In the genomic region with DNA sequence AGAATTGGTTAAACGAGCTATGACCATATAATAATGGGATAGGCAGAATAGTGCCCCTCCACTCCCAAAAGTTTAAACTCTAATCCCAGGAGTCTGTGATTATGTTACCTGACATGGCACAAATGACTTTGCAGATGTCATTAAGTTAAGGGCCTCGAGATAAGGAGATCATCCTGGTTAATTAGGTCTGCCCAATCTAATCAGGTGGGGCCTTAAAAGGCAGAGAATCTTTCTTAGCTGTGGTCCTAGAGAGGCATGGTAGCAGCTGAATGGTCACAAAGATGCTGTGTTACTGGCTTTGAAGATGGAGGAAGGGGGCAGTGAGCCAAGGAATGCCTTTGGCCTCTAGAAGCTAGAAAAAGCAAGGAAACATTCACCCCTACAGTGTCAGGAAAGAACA, we compare ENCODE assay signal across 15 cellular contexts. TPM values are rescaled to one million over a fixed set of nuclear protein-coding genes. Genes with fewer than 3 reads are reported as not detected.
DNase-seq lines count a peak whose midpoint lies in the region; ATAC-seq and TF ChIP-seq lines count a peak whose summit lies in the region.
"Had no signal": no experiment of that assay in that cellular context is flagged by ENCODE, and none has a peak within 500 bp of the region (broad histone marks: within the 10 kb centered on the region; RNA-seq: fewer than 3 reads in every experiment).

No MANE protein-coding gene starts in this region.

- H3K36me3 ChIP-seq in mesenchymal stem cell (ENCODE audit: control insufficient read depth in 1 of 2, insufficient read depth in 2 of 2, low read depth in 1 of 2, low read length in 2 of 2) (no peaks in the 10 kb centered on the region), tibial artery (no peaks in the 10 kb centered on the region)

- H2AK5ac ChIP-seq in mesenchymal stem cell (ENCODE audit: low read length, severe bottlenecking), result no peak overlapping the region

- no peak overlapping the region for H2BK12ac ChIP-seq in mesenchymal stem cell (ENCODE audit: low read length in 2 of 2)

- no peak overlapping the region for H4K91ac ChIP-seq in mesenchymal stem cell (ENCODE audit: low read length)

- H3K27me3 ChIP-seq in mesenchymal stem cell (ENCODE audit: control insufficient read depth in 1 of 2, insufficient read depth in 1 of 2, low read length in 2 of 2), result peaks cover 0 to 4% of the 10 kb centered on the region in 2 experiments
- no peaks in the 10 kb centered on the region for H3K27me3 ChIP-seq in tibial artery

- H2BK15ac ChIP-seq in mesenchymal stem cell (ENCODE audit: low read depth, poor library complexity, severe bottlenecking), result no peak overlapping the region

- H3K79me1 ChIP-seq in mesenchymal stem cell (replicated peaks; ENCODE audit: low read length, poor library complexity, severe bottlenecking), result no peaks in the 10 kb centered on the region

- H2AFZ ChIP-seq in mesenchymal stem cell (ENCODE audit: low read depth, low read length), result peak overlapping the region; percentile 2
- H2AFZ ChIP-seq: GM23248 had no signal

- no peaks in the 10 kb centered on the region for H3K4me1 ChIP-seq in mesenchymal stem cell (ENCODE audit: control insufficient read depth, insufficient read depth, low read depth, low read length)
- H3K4me1 ChIP-seq in tibial artery, result peaks cover 0 to 2% (median 0%) of the 10 kb centered on the region in 4 donors

- H2BK5ac ChIP-seq in mesenchymal stem cell (ENCODE audit: low read depth, low read length, poor library complexity, severe bottlenecking), result no peak overlapping the region

- H3K23ac ChIP-seq in mesenchymal stem cell (ENCODE audit: low read length in 2 of 2), result no peak overlapping the region

- H3K18ac ChIP-seq in mesenchymal stem cell (ENCODE audit: low read depth in 1 of 2, low read length in 2 of 2), result no peak overlapping the region

- H3K4ac ChIP-seq in mesenchymal stem cell (ENCODE audit: low read depth in 1 of 2, low read length in 2 of 2), result no peak overlapping the region

- no peaks in the 10 kb centered on the region for H3K9me3 ChIP-seq in mesenchymal stem cell (ENCODE audit: control insufficient read depth, low read length)
- no peaks in the 10 kb centered on the region for H3K9me3 ChIP-seq in tibial artery

- no peak overlapping the region for H3K4me2 ChIP-seq in mesenchymal stem cell (ENCODE audit: low read length, poor library complexity, severe bottlenecking)

- 41% methylated on average over 1 of the region's 2 CpGs for WGBS in mesenchymal stem cell

- peak; percentile 86 for DNase-seq in NCI-H82 (lab: John Stamatoyannopoulos, UW)
- DNase-seq in SK-N-DZ (ENCODE audit: low spot score), result peak; percentile 88
- no peak for DNase-seq in mesenchymal stem cell
- DNase-seq in DMS 273 (lab: John Stamatoyannopoulos, UW; ENCODE audit: unreplicated experiment), result no peak
- no peak for DNase-seq in tibial artery
- DNase-seq: C1 segment of cervical spinal cord; Calu3; CD4-positive, alpha-beta memory T cell; COR-L47; DMS53; DND-41; GM23248; H9 had no signal

- no peak overlapping the region for H3K14ac ChIP-seq in mesenchymal stem cell (ENCODE audit: low read length in 2 of 2)

- H3K4me3 ChIP-seq in mesenchymal stem cell (ENCODE audit: insufficient read depth in 1 of 2, low read depth in 1 of 2, low read length in 2 of 2) (no peak overlapping the region), tibial artery (no peak overlapping the region)
- H3K4me3 ChIP-seq: GM23248 had no signal

- no peak for ATAC-seq in HG02885 (IDR thresholded peaks at IDR 0.05; ENCODE audit: poor library complexity, unreplicated experiment)
- ATAC-seq: HCT116 had no signal

- H3K9ac ChIP-seq in mesenchymal stem cell (ENCODE audit: low read length), result no peak overlapping the region
- H3K9ac ChIP-seq: GM23248 had no signal

- H3K27ac ChIP-seq in mesenchymal stem cell (ENCODE audit: low read length, poor library complexity, severe bottlenecking) (no peak overlapping the region), tibial artery (no peak overlapping the region)
- H3K27ac ChIP-seq: GM23248 had no signal

- no peak for TF ChIP-seq CTCF in tibial artery (IDR thresholded peaks at IDR 0.05)

- H2BK120ac ChIP-seq in mesenchymal stem cell (ENCODE audit: low read depth, low read length), result no peak overlapping the region

- intact Hi-C loops in tibial artery (cut with DNase I; ENCODE audit: low total_unique reads), result no loop called here

- H4K8ac ChIP-seq in mesenchymal stem cell (ENCODE audit: low read length), result no peak overlapping the region

RNA-seq across cellular contexts. Expression of gene TACR1, which starts 31.1 kb away (rescaled TPM):
- polyA plus RNA-seq in SK-N-DZ (2014; cell fraction: cytosol; rRNA removed), result not detected in 2 replicates
- not detected in 2 replicates for polyA plus RNA-seq in SK-N-DZ (2014; cell fraction: nucleus; rRNA removed)
- 0.06 TPM for polyA plus RNA-seq in mesenchymal stem cell (2013, experiment 1 of 2)
- 0.11 TPM for polyA plus RNA-seq in mesenchymal stem cell (2013, experiment 2 of 2)

Comparison
In these comparisons a context has a peak if more than half of its experiments do, and no peak if none do; other contexts are left out.
1. DNase-seq: peak in NCI-H82 (single experiment) and SK-N-DZ (single experiment); none in mesenchymal stem cell (single experiment), DMS 273 (single experiment) and tibial artery (0 of 2).